9 cellular contexts compared by ENCODE assay signal in the genomic region with DNA sequence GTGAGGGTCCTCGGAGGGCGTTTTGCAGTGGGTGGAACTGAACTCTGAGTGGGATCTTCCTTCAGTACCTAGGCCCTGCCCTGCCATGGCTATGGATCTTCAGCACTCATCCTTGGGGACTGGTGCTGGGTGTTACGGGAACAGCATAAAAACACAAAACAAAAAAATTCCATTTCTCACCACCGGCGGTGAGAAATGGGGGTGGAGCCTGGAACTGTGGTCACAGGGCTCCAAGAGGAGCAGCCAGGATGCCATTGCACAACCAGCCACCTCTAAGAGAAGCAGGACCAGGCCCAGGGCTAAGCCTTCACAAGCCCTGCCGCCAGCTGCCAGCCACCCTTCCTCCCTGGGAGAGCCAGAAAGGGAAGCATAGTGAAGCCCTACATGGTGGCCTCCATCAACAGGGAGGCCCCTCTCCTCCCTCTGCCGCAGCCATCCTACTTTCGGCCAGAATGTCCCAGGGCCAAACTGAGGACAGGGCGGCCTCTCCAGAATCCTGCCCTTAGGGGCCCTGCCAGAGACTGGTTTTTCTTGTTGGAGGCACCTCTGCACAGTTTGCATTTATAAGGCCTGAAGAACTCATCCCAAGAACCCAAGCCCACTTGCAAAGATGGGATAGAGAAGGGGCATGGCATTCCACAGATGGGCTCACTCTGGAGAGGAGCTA.
DNase-seq lines count a peak whose midpoint lies in the region; ATAC-seq and TF ChIP-seq lines count a peak whose summit lies in the region.
"Had no signal": no experiment of that assay in that cellular context is flagged by ENCODE, and none has a peak within 500 bp of the region (broad histone marks: within the 10 kb centered on the region; RNA-seq: fewer than 3 reads in every experiment).

No MANE protein-coding gene starts in this region.

- no peak for ATAC-seq in activated CD8-positive, alpha-beta T cell treated with anti-CD3 and anti-CD28 coated beads, Interleukin-2, amount 10 ng/mL, durations not matched to agents 7 days and 5 days
- ATAC-seq in upper lobe of left lung (ENCODE audit: low FRiP score in 2 of 2) (peak; percentile 49 to 52), GM18505 (IDR thresholded peaks at IDR 0.05; ENCODE audit: unreplicated experiment) (no peak), HG03439 (IDR thresholded peaks at IDR 0.05; ENCODE audit: unreplicated experiment) (no peak)
- ATAC-seq: body of pancreas had no signal

- no peaks in the 10 kb centered on the region for H3K9me3 Mint-ChIP-seq in activated naive CD4-positive, alpha-beta T cell treated with anti-CD3 and anti-CD28 coated beads, Interleukin-2, amount 10 ng/mL, durations not matched to agents 7 days and 5 days
- no peaks in the 10 kb centered on the region for H3K9me3 Mint-ChIP-seq in activated CD8-positive, alpha-beta T cell treated with anti-CD3 and anti-CD28 coated beads, Interleukin-2, amount 10 ng/mL, durations not matched to agents 7 days and 5 days (ENCODE audit: insufficient read depth)

- POLR2A ChIA-PET in activated CD8-positive, alpha-beta T cell treated with anti-CD3 and anti-CD28 coated beads, Interleukin-2, amount 10 ng/mL, durations not matched to agents 7 days and 5 days (lab: Charles Lee) = interaction anchor here (0.9 to 6.6 kb wide), 18 partner anchors 12 to 187 kb away, joined by 3 to 95 read pairs (median 4); a partner anchor contains a TSS

- H3K27ac ChIP-seq in upper lobe of left lung = peak overlapping the region; percentile 35 to 77 (median 54)

- no peak for DNase-seq in activated naive CD4-positive, alpha-beta T cell treated with anti-CD3 and anti-CD28 coated beads, Interleukin-2, amount 10 ng/mL, durations not matched to agents 7 days and 5 days
- DNase-seq in activated naive CD4-positive, alpha-beta T cell (lab: John Stamatoyannopoulos, UW) = no peak
- no peak for DNase-seq in activated CD8-positive, alpha-beta T cell treated with anti-CD3 and anti-CD28 coated beads, Interleukin-2, amount 10 ng/mL, durations not matched to agents 7 days and 5 days
- DNase-seq in islet precursor cell (peak; percentile 77), upper lobe of left lung (peak in 1 of 2 donors; percentile 78), NCI-H1048 (lab: John Stamatoyannopoulos, UW) (no peak)

- peaks cover 78% of the 10 kb centered on the region for H3K4me1 Mint-ChIP-seq in activated naive CD4-positive, alpha-beta T cell treated with anti-CD3 and anti-CD28 coated beads, Interleukin-2, amount 10 ng/mL, durations not matched to agents 7 days and 5 days
- peaks cover 84% of the 10 kb centered on the region for H3K4me1 Mint-ChIP-seq in activated CD8-positive, alpha-beta T cell treated with anti-CD3 and anti-CD28 coated beads, Interleukin-2, amount 10 ng/mL, durations not matched to agents 7 days and 5 days (ENCODE audit: low read depth)

- no peak overlapping the region for H3K4me3 ChIP-seq in upper lobe of left lung
- H3K4me3 ChIP-seq: body of pancreas had no signal

- TF ChIP-seq CTCF in upper lobe of left lung (IDR thresholded peaks at IDR 0.05) = peak in 2 of 6 experiments; percentile 8 to 39

- peaks cover 17 to 24% (median 20%) of the 10 kb centered on the region in 4 donors for H3K4me1 ChIP-seq in upper lobe of left lung

- TF ChIP-seq POLR2A in upper lobe of left lung (IDR thresholded peaks at IDR 0.05) (no peak), GM18505 (IDR thresholded peaks at IDR 0.05; ENCODE audit: borderline replicate concordance, extremely low read depth, insufficient read depth, insufficient read length) (no peak)

- H3K36me3 Mint-ChIP-seq in activated naive CD4-positive, alpha-beta T cell treated with anti-CD3 and anti-CD28 coated beads, Interleukin-2, amount 10 ng/mL, durations not matched to agents 7 days and 5 days = peaks cover 43% of the 10 kb centered on the region
- peaks cover 63% of the 10 kb centered on the region for H3K36me3 Mint-ChIP-seq in activated CD8-positive, alpha-beta T cell treated with anti-CD3 and anti-CD28 coated beads, Interleukin-2, amount 10 ng/mL, durations not matched to agents 7 days and 5 days (ENCODE audit: low read depth)

- H3K36me3 ChIP-seq in upper lobe of left lung = no peaks in the 10 kb centered on the region

- no peaks in the 10 kb centered on the region for H3K9me3 ChIP-seq in upper lobe of left lung
- H3K9me3 ChIP-seq: body of pancreas had no signal

- no peaks in the 10 kb centered on the region for H3K27me3 ChIP-seq in upper lobe of left lung
- H3K27me3 ChIP-seq: body of pancreas had no signal

- H3K27ac Mint-ChIP-seq in activated naive CD4-positive, alpha-beta T cell treated with anti-CD3 and anti-CD28 coated beads, Interleukin-2, amount 10 ng/mL, durations not matched to agents 7 days and 5 days = peak overlapping the region; percentile 97
- peak overlapping the region; percentile 98 for H3K27ac Mint-ChIP-seq in activated CD8-positive, alpha-beta T cell treated with anti-CD3 and anti-CD28 coated beads, Interleukin-2, amount 10 ng/mL, durations not matched to agents 7 days and 5 days

- CTCF ChIA-PET in activated naive CD4-positive, alpha-beta T cell treated with anti-CD3 and anti-CD28 coated beads, Interleukin-2, amount 10 ng/mL, durations not matched to agents 7 days and 5 days (lab: Charles Lee) = interaction anchor here (0.8 to 2.2 kb wide), 4 partner anchors 23 to 160 kb away, joined by 3 to 9 read pairs (median 4); no protein-coding TSS in a partner anchor
- CTCF ChIA-PET in activated CD8-positive, alpha-beta T cell treated with anti-CD3 and anti-CD28 coated beads, Interleukin-2, amount 10 ng/mL, durations not matched to agents 7 days and 5 days (lab: Charles Lee) = interaction anchor here (0.7 to 4.0 kb wide), 8 partner anchors 20 to 178 kb away, joined by 3 to 30 read pairs (median 4); no protein-coding TSS in a partner anchor

- WGBS in upper lobe of left lung, 2 donors = 70 to 87% methylated on average over 6 to 9 of the region's 9 CpGs

- no peak for TF ChIP-seq EP300 in upper lobe of left lung (IDR thresholded peaks at IDR 0.05)

- H3K4me3 Mint-ChIP-seq in activated naive CD4-positive, alpha-beta T cell treated with anti-CD3 and anti-CD28 coated beads, Interleukin-2, amount 10 ng/mL, durations not matched to agents 7 days and 5 days = peak overlapping the region; percentile 71
- peak overlapping the region; percentile 74 for H3K4me3 Mint-ChIP-seq in activated CD8-positive, alpha-beta T cell treated with anti-CD3 and anti-CD28 coated beads, Interleukin-2, amount 10 ng/mL, durations not matched to agents 7 days and 5 days

- H3K27me3 Mint-ChIP-seq in activated naive CD4-positive, alpha-beta T cell treated with anti-CD3 and anti-CD28 coated beads, Interleukin-2, amount 10 ng/mL, durations not matched to agents 7 days and 5 days = no peaks in the 10 kb centered on the region
- no peaks in the 10 kb centered on the region for H3K27me3 Mint-ChIP-seq in activated CD8-positive, alpha-beta T cell treated with anti-CD3 and anti-CD28 coated beads, Interleukin-2, amount 10 ng/mL, durations not matched to agents 7 days and 5 days (ENCODE audit: low read depth)

Comparison
In these comparisons a context has a peak if more than half of its experiments do, and no peak if none do; other contexts are left out.
1. ATAC-seq: peak in upper lobe of left lung (2 of 2); none in activated CD8-positive, alpha-beta T cell treated with anti-CD3 and anti-CD28 coated beads, Interleukin-2, amount 10 ng/mL, durations not matched to agents 7 days and 5 days (single experiment), GM18505 (single experiment) and HG03439 (single experiment).